Comparison of ENCODE assay signal across 28 cellular contexts in genomic region chr6:38944655-38945279, GRCh38.
"Had no signal": no experiment of that assay in that cellular context is flagged by ENCODE, and none has a peak within 500 bp of the region (broad histone marks: within the 10 kb centered on the region; RNA-seq: fewer than 3 reads in every experiment).

No MANE protein-coding gene starts in this region.

- H3K4me3 ChIP-seq: left lung, lung, neural progenitor cell, psoas muscle, skin epidermis, stomach, testis, thyroid gland, transverse colon, upper lobe of left lung had no signal

- H3K9ac ChIP-seq: neural progenitor cell, parathyroid adenoma had no signal

- H3K27ac ChIP-seq: left lung, neural progenitor cell, neutrophil, parathyroid adenoma, psoas muscle, skin epidermis, stomach, testis, thyroid gland, transverse colon, upper lobe of left lung had no signal

- H3K4me1 ChIP-seq: left lung, parathyroid adenoma, psoas muscle, stomach, testis, thyroid gland, transverse colon, upper lobe of left lung had no signal

- H3K36me3 ChIP-seq: left lung, neural progenitor cell, neutrophil, stomach, thyroid gland, transverse colon, upper lobe of left lung had no signal

- H3K79me2 ChIP-seq: parathyroid adenoma had no signal

- ATAC-seq: left colon; left lung; natural killer cell; psoas muscle; sciatic nerve; stimulated activated naive B cell treated with anti-CD40 and anti-IgM and Interleukin-4, amounts not matched to agents 10 μg/mL and 1 μg/mL and 100 μg/mL, for 72 hours; stimulated activated naive CD8-positive, alpha-beta T cell treated with anti-CD3 and anti-CD28 coated beads, Interleukin-15, Interleukin-2, amounts not matched to agents 100 U/mL and 50 U/mL, for 24 hours had no signal

- H3K27me3 ChIP-seq: left lung, neural progenitor cell, neutrophil, testis, thyroid gland, transverse colon, upper lobe of left lung had no signal

- H3K4me2 ChIP-seq: neural progenitor cell had no signal

- H3K9me3 ChIP-seq: left lung, neutrophil, psoas muscle, stomach, testis, thyroid gland, transverse colon, upper lobe of left lung had no signal

- FAIRE-seq: islet of Langerhans, kidney had no signal

- DNase-seq: hypothalamus; immature natural killer cell; kidney; left colon; left lung; naive B cell; natural killer cell; nephron progenitor cell; occipital lobe; psoas muscle; stimulated activated CD4-positive, alpha-beta T cell treated with anti-CD3 and anti-CD28 coated beads, Interleukin-12 subunit alpha, Interleukin-12 subunit beta, amount 100 ng/mL, for 4 hours; stimulated activated CD4-positive, alpha-beta T cell treated with anti-CD3 and anti-CD28 coated beads, Interleukin-15, amount 100 ng/mL, for 24 hours; stimulated activated CD4-positive, alpha-beta T cell treated with anti-CD3 and anti-CD28 coated beads, Interleukin-2, amount 100 ng/mL, for 24 hours; stimulated activated CD4-positive, alpha-beta T cell treated with anti-CD3 and anti-CD28 coated beads, Interleukin-4, amount 100 ng/mL, for 1 hour; stimulated activated naive B cell treated with anti-CD40 and anti-IgM and Interleukin-4, amounts not matched to agents 10 μg/mL and 1 μg/mL and 100 μg/mL, for 72 hours; stimulated activated naive CD8-positive, alpha-beta T cell treated with anti-CD3 and anti-CD28 coated beads, Interleukin-15, Interleukin-2, amounts not matched to agents 100 U/mL and 50 U/mL, for 24 hours; stomach; testis; transverse colon; upper lobe of left lung had no signal

- H2AFZ ChIP-seq: parathyroid adenoma had no signal
